In the genomic region with DNA sequence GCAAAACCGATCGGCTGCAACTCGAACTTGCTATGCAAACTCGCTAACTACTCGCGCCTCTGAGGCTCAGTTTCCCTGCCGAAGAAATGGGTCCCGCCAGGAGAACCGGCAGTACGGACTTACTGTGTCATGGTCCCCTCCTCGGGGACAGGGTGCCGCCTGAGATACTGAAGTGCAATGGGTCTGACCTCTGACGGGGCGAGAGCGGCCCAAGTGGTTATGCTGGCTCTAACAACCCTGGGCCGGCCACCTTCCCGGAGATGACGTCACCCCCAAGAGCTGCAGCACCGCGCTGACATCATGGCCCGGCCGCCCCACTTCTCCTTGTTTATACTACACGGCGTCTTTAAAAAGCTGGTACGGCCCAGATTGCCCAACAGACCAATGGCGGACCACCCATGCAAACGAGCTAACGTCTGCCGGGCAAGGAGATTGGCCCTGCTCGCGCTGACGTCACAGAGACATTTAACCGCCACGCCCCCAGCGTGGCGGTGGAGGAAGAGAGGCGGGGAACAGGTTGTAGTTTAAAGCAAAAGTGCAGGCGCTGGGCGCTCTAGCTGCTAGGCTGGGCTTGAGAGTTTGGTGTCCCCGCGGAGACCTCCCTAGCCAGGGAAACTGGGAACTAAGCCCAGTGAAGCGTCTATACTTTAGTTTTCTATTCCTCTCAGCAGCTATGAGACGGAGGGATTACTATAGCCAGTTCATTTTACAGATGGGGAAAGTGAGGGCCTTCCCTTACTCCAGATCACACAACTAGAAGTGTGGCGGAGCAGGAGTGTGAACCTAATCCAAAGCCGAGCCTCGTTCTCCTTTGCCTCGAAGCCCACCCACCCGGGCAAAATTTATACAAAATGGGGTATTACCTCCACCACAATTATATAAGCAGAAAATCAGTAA, we compare ENCODE assay signal across 8 cellular contexts. TPM values are rescaled to one million over a fixed set of nuclear protein-coding genes. Genes with fewer than 3 reads are reported as not detected.
A peak's percentile ranks its signal among the peaks of the same experiment; 100 is the strongest.
DNase-seq lines count a peak whose midpoint lies in the region; ATAC-seq and TF ChIP-seq lines count a peak whose summit lies in the region.

No MANE protein-coding gene starts in this region.

- TF ChIP-seq CTCF in testis (IDR thresholded peaks at IDR 0.05) = peak in 1 of 3 experiments; percentile 20

- no peaks in the 10 kb centered on the region for H3K9me3 ChIP-seq in testis

- peak overlapping the region; percentile 78 for H3K4me3 ChIP-seq in GM08714 (ENCODE audit: low read length)
- peak overlapping the region; percentile 91 to 94 for H3K4me3 ChIP-seq in testis

- no peaks in the 10 kb centered on the region for H3K36me3 ChIP-seq in testis (ENCODE audit: low read depth, missing control alignments)

- intact Hi-C loops in testis (cut with DNase I; ENCODE audit: low total_unique reads) = loop anchor here (10.0 kb wide), 1 partner anchor 123 kb away; a partner anchor contains a TSS

- no peaks in the 10 kb centered on the region for H3K9me3 Mint-ChIP-seq in activated naive CD8-positive, alpha-beta T cell treated with anti-CD3 and anti-CD28 coated beads for 36 hours

- H3K27ac ChIP-seq in testis = peak overlapping the region; percentile 95 to 99

- peak overlapping the region; percentile 96 for H3K4me3 Mint-ChIP-seq in activated naive CD8-positive, alpha-beta T cell treated with anti-CD3 and anti-CD28 coated beads for 36 hours

- peak overlapping the region; percentile 98 for H3K27ac Mint-ChIP-seq in activated naive CD8-positive, alpha-beta T cell treated with anti-CD3 and anti-CD28 coated beads for 36 hours

- no peaks in the 10 kb centered on the region for H3K27me3 ChIP-seq in testis

- WGBS in testis, 2 donors = 1 to 2% methylated on average over 21 to 48 of the region's 48 CpGs

- peak; percentile 58 for TF ChIP-seq POLR2A in testis (IDR thresholded peaks at IDR 0.05)

- H3K4me1 ChIP-seq in testis = peaks cover 43% of the 10 kb centered on the region

- DNase-seq in NCI-H1105 (lab: John Stamatoyannopoulos, UW) (peak; percentile 93), SKM-1 (lab: John Stamatoyannopoulos, UW; ENCODE audit: unreplicated experiment) (peak; percentile 99), glomerular visceral epithelial cell (ENCODE audit: extremely low spot score) (peak; percentile 100), occipital lobe (lab: John Stamatoyannopoulos, UW) (peak; percentile 99), testis (peak; percentile 100)
- DNase-seq in activated naive CD8-positive, alpha-beta T cell treated with anti-CD3 and anti-CD28 coated beads for 36 hours = peak; percentile 95

- peak; percentile 72 for ATAC-seq in HG02642 (IDR thresholded peaks at IDR 0.05; ENCODE audit: poor library complexity, unreplicated experiment)

- H3K27me3 Mint-ChIP-seq in activated naive CD8-positive, alpha-beta T cell treated with anti-CD3 and anti-CD28 coated beads for 36 hours = no peaks in the 10 kb centered on the region

- H3K4me1 Mint-ChIP-seq in activated naive CD8-positive, alpha-beta T cell treated with anti-CD3 and anti-CD28 coated beads for 36 hours = peaks cover 65% of the 10 kb centered on the region

- H3K36me3 Mint-ChIP-seq in activated naive CD8-positive, alpha-beta T cell treated with anti-CD3 and anti-CD28 coated beads for 36 hours = peaks cover 13% of the 10 kb centered on the region

RNA-seq across cellular contexts. Expression of a gene that starts 0.7 kb away (rescaled TPM):
- 10 to 100 TPM; 53.4 to 53.8 TPM for total RNA-seq in activated naive CD8-positive, alpha-beta T cell treated with anti-CD3 and anti-CD28 coated beads for 36 hours
- total RNA-seq in occipital lobe (8.6 TPM), testis (10 to 100 TPM; 57.2 to 64.7 TPM)
- polyA plus RNA-seq in testis (ENCODE audit: insufficient read depth, low read depth, low replicate concordance) = 60.1 TPM

RNA-seq across cellular contexts. Expression of a gene that starts 11.3 kb away (rescaled TPM):
- total RNA-seq in activated naive CD8-positive, alpha-beta T cell treated with anti-CD3 and anti-CD28 coated beads for 36 hours = under 1 TPM; 0.31 to 0.44 TPM
- total RNA-seq in occipital lobe = under 0.01 TPM
- total RNA-seq in testis = 10 to 100 TPM; 32.0 to 60.5 TPM
- polyA plus RNA-seq in testis (ENCODE audit: insufficient read depth, low read depth, low replicate concordance) = 39.8 TPM

Comparison
In these comparisons a context has a peak if more than half of its experiments do, and no peak if none do; other contexts are left out.
1. Peak in every context shown above with its lines: DNase-seq, ATAC-seq, H3K4me3 ChIP-seq and H3K27ac ChIP-seq.
2. RNA of a gene that starts 11.3 kb away (total RNA-seq): 32.0 to 60.5 TPM in testis; 0.31 to 0.44 TPM in activated naive CD8-positive, alpha-beta T cell treated with anti-CD3 and anti-CD28 coated beads for 36 hours and under 0.01 TPM in occipital lobe (single experiment); every median in the first group is over 10 times any median in the second.